1 cellular context compared by ENCODE assay signal in genomic region chr16:8962393-8963009, GRCh38.
A peak's percentile ranks its signal among the peaks of the same experiment; 100 is the strongest.
TF ChIP-seq lines count a peak whose summit lies in the region.

No MANE protein-coding gene starts in this region.

TF ChIP-seq in HepG2, 621 proteins besides CTCF, POLR2A, EP300 and RAD21 (continued from another document and continues in another):
- TF ChIP-seq, protein P1, sequence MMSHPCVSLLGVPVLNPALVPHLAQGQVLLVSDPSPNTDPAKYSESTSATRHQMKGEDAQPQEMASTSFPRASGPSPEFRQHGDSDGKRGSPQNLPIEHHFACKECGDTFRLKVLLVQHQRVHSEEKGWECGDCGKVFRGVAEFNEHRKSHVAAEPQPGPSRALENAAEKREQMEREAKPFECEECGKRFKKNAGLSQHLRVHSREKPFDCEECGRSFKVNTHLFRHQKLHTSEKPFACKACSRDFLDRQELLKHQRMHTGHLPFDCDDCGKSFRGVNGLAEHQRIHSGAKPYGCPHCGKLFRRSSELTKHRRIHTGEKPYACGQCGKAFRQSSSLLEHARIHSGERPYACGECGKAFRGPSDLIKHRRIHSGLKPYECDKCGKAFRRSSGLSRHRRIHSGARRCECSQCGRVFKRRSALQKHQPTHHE (CRISPR knock-in tag; IDR thresholded peaks at IDR 0.05; ENCODE audit: borderline replicate concordance), result no peak
- TF ChIP-seq ZNF816 (CRISPR knock-in tag; IDR thresholded peaks at IDR 0.05; ENCODE audit: borderline replicate concordance) (no peak), ARHGAP35 (CRISPR knock-in tag; IDR thresholded peaks at IDR 0.05; ENCODE audit: borderline replicate concordance) (peak; percentile 59; the same call in 1 of the 2 replicates), ZNF724P (CRISPR knock-in tag; IDR thresholded peaks at IDR 0.05; ENCODE audit: borderline replicate concordance) (peak; percentile 78; the same call in 1 of the 2 replicates), IRF1 (CRISPR knock-in tag; IDR thresholded peaks at IDR 0.05; ENCODE audit: low read depth) (no peak), PATZ1 (CRISPR knock-in tag; IDR thresholded peaks at IDR 0.05) (0 out of 2 replicates have a peak, but pooled peaks have one; percentile 3), ZNF790 (CRISPR knock-in tag; IDR thresholded peaks at IDR 0.05; ENCODE audit: borderline replicate concordance) (peak; percentile 67; the same call in 1 of the 2 replicates), ZNF674 (CRISPR knock-in tag; IDR thresholded peaks at IDR 0.05; ENCODE audit: low read depth) (0 out of 2 replicates have a peak, but pooled peaks have one; percentile 28), RNF2 (conservative IDR thresholded peaks at IDR 0.05; ENCODE audit: low read depth) (no peak), RELA (CRISPR knock-in tag; IDR thresholded peaks at IDR 0.05) (no peak), JDP2 (CRISPR knock-in tag; IDR thresholded peaks at IDR 0.05; ENCODE audit: borderline replicate concordance) (no peak), HMGXB3 (CRISPR knock-in tag; IDR thresholded peaks at IDR 0.05; ENCODE audit: borderline replicate concordance) (no peak), THAP11 (CRISPR knock-in tag; IDR thresholded peaks at IDR 0.05) (no peak; the same call in 1 of the 2 replicates), KLF9 (CRISPR knock-in tag; IDR thresholded peaks at IDR 0.05; ENCODE audit: low read depth) (no peak), AGO2 (optimal IDR thresholded peaks at IDR 0.05; ENCODE audit: low read depth, low read length) (peak; percentile 90), ZNF292 (CRISPR knock-in tag; IDR thresholded peaks at IDR 0.05; ENCODE audit: borderline replicate concordance, low read depth) (peak; percentile 24; the same call in 1 of the 2 replicates), HOXD1 (CRISPR knock-in tag; IDR thresholded peaks at IDR 0.05) (no peak), ZNF44 (CRISPR knock-in tag; IDR thresholded peaks at IDR 0.05) (no peak), ZNF678 (CRISPR knock-in tag; IDR thresholded peaks at IDR 0.05) (peak; percentile 32; the same call in 1 of the 2 replicates), ZNF124 (CRISPR knock-in tag; IDR thresholded peaks at IDR 0.05) (no peak), ZFP91 (CRISPR knock-in tag; IDR thresholded peaks at IDR 0.05; ENCODE audit: borderline replicate concordance) (peak; percentile 55; the same call in 1 of the 2 replicates)
- TF ChIP-seq, protein P2, sequence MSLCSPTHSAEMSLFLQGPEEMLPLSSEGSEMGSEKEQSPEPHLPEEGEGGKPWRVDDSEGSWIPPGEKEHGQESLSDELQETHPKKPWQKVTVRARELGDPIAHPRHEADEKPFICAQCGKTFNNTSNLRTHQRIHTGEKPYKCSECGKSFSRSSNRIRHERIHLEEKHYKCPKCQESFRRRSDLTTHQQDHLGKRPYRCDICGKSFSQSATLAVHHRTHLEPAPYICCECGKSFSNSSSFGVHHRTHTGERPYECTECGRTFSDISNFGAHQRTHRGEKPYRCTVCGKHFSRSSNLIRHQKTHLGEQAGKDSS (CRISPR knock-in tag; IDR thresholded peaks at IDR 0.05; ENCODE audit: borderline replicate concordance, low read depth), result no peak
- TF ChIP-seq, protein P3, sequence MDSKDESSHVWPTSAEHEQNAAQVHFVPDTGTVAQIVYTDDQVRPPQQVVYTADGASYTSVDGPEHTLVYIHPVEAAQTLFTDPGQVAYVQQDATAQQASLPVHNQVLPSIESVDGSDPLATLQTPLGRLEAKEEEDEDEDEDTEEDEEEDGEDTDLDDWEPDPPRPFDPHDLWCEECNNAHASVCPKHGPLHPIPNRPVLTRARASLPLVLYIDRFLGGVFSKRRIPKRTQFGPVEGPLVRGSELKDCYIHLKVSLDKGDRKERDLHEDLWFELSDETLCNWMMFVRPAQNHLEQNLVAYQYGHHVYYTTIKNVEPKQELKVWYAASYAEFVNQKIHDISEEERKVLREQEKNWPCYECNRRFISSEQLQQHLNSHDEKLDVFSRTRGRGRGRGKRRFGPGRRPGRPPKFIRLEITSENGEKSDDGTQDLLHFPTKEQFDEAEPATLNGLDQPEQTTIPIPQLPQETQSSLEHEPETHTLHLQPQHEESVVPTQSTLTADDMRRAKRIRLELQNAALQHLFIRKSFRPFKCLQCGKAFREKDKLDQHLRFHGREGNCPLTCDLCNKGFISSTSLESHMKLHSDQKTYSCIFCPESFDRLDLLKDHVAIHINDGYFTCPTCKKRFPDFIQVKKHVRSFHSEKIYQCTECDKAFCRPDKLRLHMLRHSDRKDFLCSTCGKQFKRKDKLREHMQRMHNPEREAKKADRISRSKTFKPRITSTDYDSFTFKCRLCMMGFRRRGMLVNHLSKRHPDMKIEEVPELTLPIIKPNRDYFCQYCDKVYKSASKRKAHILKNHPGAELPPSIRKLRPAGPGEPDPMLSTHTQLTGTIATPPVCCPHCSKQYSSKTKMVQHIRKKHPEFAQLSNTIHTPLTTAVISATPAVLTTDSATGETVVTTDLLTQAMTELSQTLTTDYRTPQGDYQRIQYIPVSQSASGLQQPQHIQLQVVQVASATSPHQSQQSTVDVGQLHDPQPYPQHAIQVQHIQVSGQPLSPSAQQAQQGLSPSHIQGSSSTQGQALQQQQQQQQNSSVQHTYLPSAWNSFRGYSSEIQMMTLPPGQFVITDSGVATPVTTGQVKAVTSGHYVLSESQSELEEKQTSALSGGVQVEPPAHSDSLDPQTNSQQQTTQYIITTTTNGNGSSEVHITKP (CRISPR knock-in tag; IDR thresholded peaks at IDR 0.05; ENCODE audit: low read depth), result no peak
- TF ChIP-seq, protein P4, sequence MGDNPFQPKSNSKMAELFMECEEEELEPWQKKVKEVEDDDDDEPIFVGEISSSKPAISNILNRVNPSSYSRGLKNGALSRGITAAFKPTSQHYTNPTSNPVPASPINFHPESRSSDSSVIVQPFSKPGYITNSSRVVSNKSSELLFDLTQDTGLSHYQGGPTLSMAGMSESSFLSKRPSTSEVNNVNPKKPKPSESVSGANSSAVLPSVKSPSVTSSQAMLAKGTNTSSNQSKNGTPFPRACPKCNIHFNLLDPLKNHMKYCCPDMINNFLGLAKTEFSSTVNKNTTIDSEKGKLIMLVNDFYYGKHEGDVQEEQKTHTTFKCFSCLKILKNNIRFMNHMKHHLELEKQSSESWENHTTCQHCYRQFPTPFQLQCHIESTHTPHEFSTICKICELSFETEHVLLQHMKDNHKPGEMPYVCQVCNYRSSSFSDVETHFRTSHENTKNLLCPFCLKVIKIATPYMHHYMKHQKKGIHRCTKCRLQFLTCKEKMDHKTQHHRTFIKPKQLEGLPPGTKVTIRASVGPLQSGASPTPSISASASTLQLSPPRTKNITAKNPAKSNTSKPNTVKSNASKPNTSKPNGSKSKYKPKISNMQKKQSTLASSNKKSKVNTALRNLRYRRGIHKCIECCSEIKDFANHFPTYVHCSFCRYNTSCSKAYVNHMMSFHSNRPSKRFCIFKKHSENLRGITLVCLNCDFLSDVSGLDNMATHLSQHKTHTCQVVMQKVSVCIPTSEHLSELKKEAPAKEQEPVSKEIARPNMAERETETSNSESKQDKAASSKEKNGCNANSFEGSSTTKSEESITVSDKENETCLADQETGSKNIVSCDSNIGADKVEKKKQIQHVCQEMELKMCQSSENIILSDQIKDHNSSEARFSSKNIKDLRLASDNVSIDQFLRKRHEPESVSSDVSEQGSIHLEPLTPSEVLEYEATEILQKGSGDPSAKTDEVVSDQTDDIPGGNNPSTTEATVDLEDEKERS (CRISPR knock-in tag; IDR thresholded peaks at IDR 0.05), result peak; percentile 68; the same call in 1 of the 2 replicates
- TF ChIP-seq, protein P5, sequence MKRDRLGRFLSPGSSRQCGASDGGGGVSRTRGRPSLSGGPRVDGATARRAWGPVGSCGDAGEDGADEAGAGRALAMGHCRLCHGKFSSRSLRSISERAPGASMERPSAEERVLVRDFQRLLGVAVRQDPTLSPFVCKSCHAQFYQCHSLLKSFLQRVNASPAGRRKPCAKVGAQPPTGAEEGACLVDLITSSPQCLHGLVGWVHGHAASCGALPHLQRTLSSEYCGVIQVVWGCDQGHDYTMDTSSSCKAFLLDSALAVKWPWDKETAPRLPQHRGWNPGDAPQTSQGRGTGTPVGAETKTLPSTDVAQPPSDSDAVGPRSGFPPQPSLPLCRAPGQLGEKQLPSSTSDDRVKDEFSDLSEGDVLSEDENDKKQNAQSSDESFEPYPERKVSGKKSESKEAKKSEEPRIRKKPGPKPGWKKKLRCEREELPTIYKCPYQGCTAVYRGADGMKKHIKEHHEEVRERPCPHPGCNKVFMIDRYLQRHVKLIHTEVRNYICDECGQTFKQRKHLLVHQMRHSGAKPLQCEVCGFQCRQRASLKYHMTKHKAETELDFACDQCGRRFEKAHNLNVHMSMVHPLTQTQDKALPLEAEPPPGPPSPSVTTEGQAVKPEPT (CRISPR knock-in tag; IDR thresholded peaks at IDR 0.05; ENCODE audit: low read depth), result peak; percentile 39; the same call in 1 of the 2 replicates
- TF ChIP-seq, protein P6, sequence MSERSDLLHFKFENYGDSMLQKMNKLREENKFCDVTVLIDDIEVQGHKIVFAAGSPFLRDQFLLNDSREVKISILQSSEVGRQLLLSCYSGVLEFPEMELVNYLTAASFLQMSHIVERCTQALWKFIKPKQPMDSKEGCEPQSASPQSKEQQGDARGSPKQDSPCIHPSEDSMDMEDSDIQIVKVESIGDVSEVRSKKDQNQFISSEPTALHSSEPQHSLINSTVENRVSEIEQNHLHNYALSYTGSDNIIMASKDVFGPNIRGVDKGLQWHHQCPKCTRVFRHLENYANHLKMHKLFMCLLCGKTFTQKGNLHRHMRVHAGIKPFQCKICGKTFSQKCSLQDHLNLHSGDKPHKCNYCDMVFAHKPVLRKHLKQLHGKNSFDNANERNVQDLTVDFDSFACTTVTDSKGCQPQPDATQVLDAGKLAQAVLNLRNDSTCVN (CRISPR knock-in tag; IDR thresholded peaks at IDR 0.05; ENCODE audit: borderline replicate concordance), result peak; percentile 9
- TF ChIP-seq, protein P7, sequence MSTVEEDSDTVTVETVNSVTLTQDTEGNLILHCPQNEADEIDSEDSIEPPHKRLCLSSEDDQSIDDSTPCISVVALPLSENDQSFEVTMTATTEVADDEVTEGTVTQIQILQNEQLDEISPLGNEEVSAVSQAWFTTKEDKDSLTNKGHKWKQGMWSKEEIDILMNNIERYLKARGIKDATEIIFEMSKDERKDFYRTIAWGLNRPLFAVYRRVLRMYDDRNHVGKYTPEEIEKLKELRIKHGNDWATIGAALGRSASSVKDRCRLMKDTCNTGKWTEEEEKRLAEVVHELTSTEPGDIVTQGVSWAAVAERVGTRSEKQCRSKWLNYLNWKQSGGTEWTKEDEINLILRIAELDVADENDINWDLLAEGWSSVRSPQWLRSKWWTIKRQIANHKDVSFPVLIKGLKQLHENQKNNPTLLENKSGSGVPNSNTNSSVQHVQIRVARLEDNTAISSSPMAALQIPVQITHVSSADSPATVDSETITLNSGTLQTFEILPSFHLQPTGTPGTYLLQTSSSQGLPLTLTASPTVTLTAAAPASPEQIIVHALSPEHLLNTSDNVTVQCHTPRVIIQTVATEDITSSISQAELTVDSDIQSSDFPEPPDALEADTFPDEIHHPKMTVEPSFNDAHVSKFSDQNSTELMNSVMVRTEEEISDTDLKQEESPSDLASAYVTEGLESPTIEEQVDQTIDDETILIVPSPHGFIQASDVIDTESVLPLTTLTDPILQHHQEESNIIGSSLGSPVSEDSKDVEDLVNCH (CRISPR knock-in tag; IDR thresholded peaks at IDR 0.05), result no peak
